ENCODE assay signal across 1 cellular context in genomic region chr2:99403524-99403923, GRCh38.
A peak's percentile ranks its signal among the peaks of the same experiment; 100 is the strongest.
TF ChIP-seq lines count a peak whose summit lies in the region.

No MANE protein-coding gene starts in this region.

TF ChIP-seq in HepG2, 621 proteins besides CTCF, POLR2A, EP300 and RAD21 (continued from another document):
- TF ChIP-seq ZNF687 (CRISPR knock-in tag; IDR thresholded peaks at IDR 0.05) (no peak), HNF1B (CRISPR knock-in tag; IDR thresholded peaks at IDR 0.05) (peak; percentile 57; the same call in 1 of the 2 replicates), ZNF652 (CRISPR knock-in tag; IDR thresholded peaks at IDR 0.05; ENCODE audit: borderline replicate concordance, low read depth) (no peak), ZNF446 (CRISPR knock-in tag; IDR thresholded peaks at IDR 0.05) (no peak), NR2F1 (CRISPR knock-in tag; IDR thresholded peaks at IDR 0.05) (0 out of 4 replicates have a peak, but pooled peaks of 1 of the 2 experiments have one; percentile 15), MTA1 (CRISPR knock-in tag; IDR thresholded peaks at IDR 0.05; ENCODE audit: borderline replicate concordance) (no peak), FOXA3 (CRISPR knock-in tag; IDR thresholded peaks at IDR 0.05) (0 out of 2 replicates have a peak, but pooled peaks have one; percentile 14), SOX5 (CRISPR knock-in tag; IDR thresholded peaks at IDR 0.05; ENCODE audit: borderline replicate concordance) (peak; percentile 37; the same call in 1 of the 2 replicates), ZBTB40 (IDR thresholded peaks at IDR 0.05) (no peak), ZBTB40 (CRISPR knock-in tag; IDR thresholded peaks at IDR 0.05) (no peak), RBAK (CRISPR knock-in tag; IDR thresholded peaks at IDR 0.05) (peak; percentile 81), EHMT2 (IDR thresholded peaks at IDR 0.05; ENCODE audit: borderline replicate concordance, low read depth, low read length) (no peak), HNF4G (IDR thresholded peaks at IDR 0.05; ENCODE audit: borderline replicate concordance, low read depth, low read length) (peak; percentile 61), HNF4G (CRISPR knock-in tag; IDR thresholded peaks at IDR 0.05; ENCODE audit: borderline replicate concordance, low read depth) (no peak), KAT7 (CRISPR knock-in tag; IDR thresholded peaks at IDR 0.05; ENCODE audit: borderline replicate concordance) (no peak), DR1 (CRISPR knock-in tag; IDR thresholded peaks at IDR 0.05) (no peak), CENPT (CRISPR knock-in tag; IDR thresholded peaks at IDR 0.05; ENCODE audit: low read depth) (no peak), HMGXB4 (CRISPR knock-in tag; IDR thresholded peaks at IDR 0.05; ENCODE audit: borderline replicate concordance in 1 of 2, low read depth in 1 of 2) (peak; percentile 28 to 55; a peak in 2 of 4 replicates), POLR2AphosphoS5 (IDR thresholded peaks at IDR 0.05; ENCODE audit: low read depth, low read length) (0 out of 2 replicates have a peak, but pooled peaks have one; percentile 12), ZNF639 (CRISPR knock-in tag; conservative IDR thresholded peaks at IDR 0.05) (no peak)
